ENCODE assay signal across 1 cellular context in the genomic region with DNA sequence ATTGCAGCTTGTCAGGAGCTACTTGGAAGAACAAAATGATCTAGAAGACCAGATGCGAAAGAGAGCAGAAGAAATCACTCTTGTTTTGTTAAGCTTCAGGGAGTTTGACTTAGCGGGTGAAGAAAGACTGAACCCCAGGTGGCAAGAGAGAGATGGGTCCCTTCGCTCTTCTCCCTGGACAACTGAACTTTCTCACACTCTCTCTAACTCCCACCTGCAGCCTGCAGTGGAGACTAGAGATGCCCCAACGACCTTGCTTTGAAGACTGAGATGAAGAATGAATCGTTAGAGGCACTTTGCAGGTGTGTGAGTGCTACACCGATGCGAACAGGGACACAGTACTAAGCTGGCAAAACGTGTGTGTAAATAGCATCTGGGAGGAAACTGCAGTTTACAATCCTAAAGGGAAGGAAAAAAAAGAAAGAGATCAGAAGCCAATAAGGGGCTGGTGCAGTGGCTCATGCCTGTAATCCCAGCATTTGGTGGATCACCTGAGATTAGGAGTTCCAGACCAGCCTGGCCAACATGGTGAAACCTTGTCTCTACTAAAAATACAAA.
TF ChIP-seq lines count a peak whose summit lies in the region.

No MANE protein-coding gene starts in this region.

TF ChIP-seq in GM23338, 12 proteins besides CTCF, POLR2A, EP300 and RAD21 (continued from another document):
- TF ChIP-seq, protein P1, sequence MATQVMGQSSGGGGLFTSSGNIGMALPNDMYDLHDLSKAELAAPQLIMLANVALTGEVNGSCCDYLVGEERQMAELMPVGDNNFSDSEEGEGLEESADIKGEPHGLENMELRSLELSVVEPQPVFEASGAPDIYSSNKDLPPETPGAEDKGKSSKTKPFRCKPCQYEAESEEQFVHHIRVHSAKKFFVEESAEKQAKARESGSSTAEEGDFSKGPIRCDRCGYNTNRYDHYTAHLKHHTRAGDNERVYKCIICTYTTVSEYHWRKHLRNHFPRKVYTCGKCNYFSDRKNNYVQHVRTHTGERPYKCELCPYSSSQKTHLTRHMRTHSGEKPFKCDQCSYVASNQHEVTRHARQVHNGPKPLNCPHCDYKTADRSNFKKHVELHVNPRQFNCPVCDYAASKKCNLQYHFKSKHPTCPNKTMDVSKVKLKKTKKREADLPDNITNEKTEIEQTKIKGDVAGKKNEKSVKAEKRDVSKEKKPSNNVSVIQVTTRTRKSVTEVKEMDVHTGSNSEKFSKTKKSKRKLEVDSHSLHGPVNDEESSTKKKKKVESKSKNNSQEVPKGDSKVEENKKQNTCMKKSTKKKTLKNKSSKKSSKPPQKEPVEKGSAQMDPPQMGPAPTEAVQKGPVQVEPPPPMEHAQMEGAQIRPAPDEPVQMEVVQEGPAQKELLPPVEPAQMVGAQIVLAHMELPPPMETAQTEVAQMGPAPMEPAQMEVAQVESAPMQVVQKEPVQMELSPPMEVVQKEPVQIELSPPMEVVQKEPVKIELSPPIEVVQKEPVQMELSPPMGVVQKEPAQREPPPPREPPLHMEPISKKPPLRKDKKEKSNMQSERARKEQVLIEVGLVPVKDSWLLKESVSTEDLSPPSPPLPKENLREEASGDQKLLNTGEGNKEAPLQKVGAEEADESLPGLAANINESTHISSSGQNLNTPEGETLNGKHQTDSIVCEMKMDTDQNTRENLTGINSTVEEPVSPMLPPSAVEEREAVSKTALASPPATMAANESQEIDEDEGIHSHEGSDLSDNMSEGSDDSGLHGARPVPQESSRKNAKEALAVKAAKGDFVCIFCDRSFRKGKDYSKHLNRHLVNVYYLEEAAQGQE (IDR thresholded peaks at IDR 0.05; ENCODE audit: unreplicated experiment), result no peak
- TF ChIP-seq POLR2AphosphoS5 (IDR thresholded peaks at IDR 0.05; ENCODE audit: low read depth), result no peak
- no peak for TF ChIP-seq EZH2 (IDR thresholded peaks at IDR 0.05; ENCODE audit: low read depth, unreplicated experiment)
- TF ChIP-seq CREB1 (CRISPR knock-in tag; IDR thresholded peaks at IDR 0.05; ENCODE audit: low read depth), result no peak
- no peak for TF ChIP-seq ZNF331 (CRISPR knock-in tag; IDR thresholded peaks at IDR 0.05; ENCODE audit: low read depth)
- no peak for TF ChIP-seq NANOG (IDR thresholded peaks at IDR 0.05; ENCODE audit: borderline replicate concordance)
- TF ChIP-seq ETS1 (IDR thresholded peaks at IDR 0.05), result no peak
- no peak for TF ChIP-seq ZNF462 (CRISPR knock-in tag; IDR thresholded peaks at IDR 0.05)
- no peak for TF ChIP-seq EZH2phosphoT487 (IDR thresholded peaks at IDR 0.05; ENCODE audit: unreplicated experiment)
- TF ChIP-seq JUNB (IDR thresholded peaks at IDR 0.05; ENCODE audit: unreplicated experiment), result no peak
